Comparison of ENCODE assay signal across 30 cellular contexts in the genomic region with DNA sequence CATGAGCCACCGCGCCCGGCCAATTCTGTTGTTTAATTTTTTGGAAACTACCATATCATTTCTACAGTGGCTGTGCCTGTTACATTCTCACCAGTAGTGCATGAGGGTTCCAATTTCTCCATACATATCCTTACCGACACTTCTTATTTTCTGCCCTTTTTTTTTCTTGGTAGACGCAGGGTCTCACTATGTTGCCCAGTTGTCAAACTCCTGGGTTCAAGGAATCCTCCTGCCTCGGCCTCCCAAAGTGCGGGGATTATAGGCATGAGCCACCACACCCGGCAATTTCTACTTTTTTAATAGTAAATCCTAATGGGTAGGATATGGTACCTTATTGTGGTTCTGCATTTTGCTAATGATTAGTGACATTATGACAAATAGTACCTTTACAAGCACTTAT. TPM values are rescaled to one million over a fixed set of nuclear protein-coding genes. Genes with fewer than 3 reads are reported as not detected.
"Had no signal": no experiment of that assay in that cellular context is flagged by ENCODE, and none has a peak within 500 bp of the region (broad histone marks: within the 10 kb centered on the region; RNA-seq: fewer than 3 reads in every experiment).

No MANE protein-coding gene starts in this region.

- H3K27ac ChIP-seq: adrenal gland, body of pancreas, epithelial cell of prostate, esophagus squamous epithelium, gastroesophageal sphincter had no signal

- H3K27me3 ChIP-seq: adrenal gland, body of pancreas, esophagus squamous epithelium, gastroesophageal sphincter had no signal

- H3K27ac Mint-ChIP-seq: activated CD4-positive, alpha-beta memory T cell treated with anti-CD3 and anti-CD28 coated beads, Interleukin-2, amount 10 ng/mL, durations not matched to agents 7 days and 5 days; activated CD4-positive, alpha-beta T cell treated with anti-CD3 and anti-CD28 coated beads, Interleukin-2, amount 10 ng/mL, durations not matched to agents 7 days and 5 days; activated naive CD4-positive, alpha-beta T cell treated with anti-CD3 and anti-CD28 coated beads, Interleukin-2, amount 10 ng/mL, durations not matched to agents 7 days and 5 days; activated naive CD8-positive, alpha-beta T cell treated with anti-CD3 and anti-CD28 coated beads for 36 hours; activated naive CD8-positive, alpha-beta T cell treated with anti-CD3 and anti-CD28 coated beads, Interleukin-2, amount 50 U/mL, for 24 hours; activated T-cell treated with anti-CD3 and anti-CD28 coated beads, Interleukin-2, amount 50 U/mL, for 24 hours; activated T-cell treated with anti-CD3 and anti-CD28 coated beads, Interleukin-2, amount 50 U/mL, for 72 hours; effector memory CD8-positive, alpha-beta T cell had no signal

- H3K4me3 ChIP-seq: adrenal gland, body of pancreas, esophagus squamous epithelium, gastroesophageal sphincter had no signal

- H3K27me3 Mint-ChIP-seq: activated CD4-positive, alpha-beta memory T cell treated with anti-CD3 and anti-CD28 coated beads, Interleukin-2, amount 10 ng/mL, durations not matched to agents 7 days and 5 days; activated CD4-positive, alpha-beta T cell treated with anti-CD3 and anti-CD28 coated beads, Interleukin-2, amount 10 ng/mL, durations not matched to agents 7 days and 5 days; activated naive CD4-positive, alpha-beta T cell treated with anti-CD3 and anti-CD28 coated beads, Interleukin-2, amount 10 ng/mL, durations not matched to agents 7 days and 5 days; activated naive CD8-positive, alpha-beta T cell treated with anti-CD3 and anti-CD28 coated beads for 36 hours; activated naive CD8-positive, alpha-beta T cell treated with anti-CD3 and anti-CD28 coated beads, Interleukin-2, amount 50 U/mL, for 24 hours; activated T-cell treated with anti-CD3 and anti-CD28 coated beads, Interleukin-2, amount 50 U/mL, for 24 hours; effector memory CD8-positive, alpha-beta T cell had no signal

- H3K9me3 ChIP-seq: adrenal gland, body of pancreas, esophagus squamous epithelium, gastroesophageal sphincter had no signal

- H3K4me1 ChIP-seq: adrenal gland, body of pancreas, esophagus squamous epithelium, gastroesophageal sphincter had no signal

- H3K36me3 Mint-ChIP-seq: activated naive CD8-positive, alpha-beta T cell treated with anti-CD3 and anti-CD28 coated beads for 36 hours had no signal

- ATAC-seq: activated naive CD8-positive, alpha-beta T cell treated with anti-CD3 and anti-CD28 coated beads, Interleukin-2, amount 50 U/mL, for 24 hours; activated T-cell treated with anti-CD3 and anti-CD28 coated beads, Interleukin-2, amount 50 U/mL, for 72 hours; body of pancreas; effector memory CD8-positive, alpha-beta T cell; gastroesophageal sphincter had no signal

- H3K9me3 Mint-ChIP-seq: activated CD4-positive, alpha-beta memory T cell treated with anti-CD3 and anti-CD28 coated beads, Interleukin-2, amount 10 ng/mL, durations not matched to agents 7 days and 5 days; activated CD4-positive, alpha-beta T cell treated with anti-CD3 and anti-CD28 coated beads, Interleukin-2, amount 10 ng/mL, durations not matched to agents 7 days and 5 days; activated naive CD4-positive, alpha-beta T cell treated with anti-CD3 and anti-CD28 coated beads, Interleukin-2, amount 10 ng/mL, durations not matched to agents 7 days and 5 days; activated naive CD8-positive, alpha-beta T cell treated with anti-CD3 and anti-CD28 coated beads for 36 hours; activated naive CD8-positive, alpha-beta T cell treated with anti-CD3 and anti-CD28 coated beads, Interleukin-2, amount 50 U/mL, for 24 hours; activated T-cell treated with anti-CD3 and anti-CD28 coated beads, Interleukin-2, amount 50 U/mL, for 24 hours; activated T-cell treated with anti-CD3 and anti-CD28 coated beads, Interleukin-2, amount 50 U/mL, for 72 hours; effector memory CD8-positive, alpha-beta T cell had no signal

- DNase-seq: activated CD4-positive, alpha-beta memory T cell treated with anti-CD3 and anti-CD28 coated beads, Interleukin-2, amount 10 ng/mL, durations not matched to agents 7 days and 5 days; activated CD4-positive, alpha-beta T cell treated with anti-CD3 and anti-CD28 coated beads for 1 hour; activated CD4-positive, alpha-beta T cell treated with anti-CD3 and anti-CD28 coated beads for 4 hours; activated CD4-positive, alpha-beta T cell treated with anti-CD3 and anti-CD28 coated beads, Interleukin-2, amount 10 ng/mL, durations not matched to agents 7 days and 5 days; activated CD4-positive, alpha-beta T cell treated with anti-CD3 and anti-CD28 coated beads, Interleukin-2, amount 50 U/mL, for 4 hours; activated CD8-positive, alpha-beta memory T cell treated with anti-CD3 and anti-CD28 coated beads, Interleukin-2, amount 50 U/mL, for 48 hours; activated gamma-delta T cell; activated naive CD4-positive, alpha-beta T cell; activated naive CD4-positive, alpha-beta T cell treated with anti-CD3 and anti-CD28 coated beads, Interleukin-2, amount 10 ng/mL, durations not matched to agents 7 days and 5 days; activated naive CD8-positive, alpha-beta T cell treated with anti-CD3 and anti-CD28 coated beads for 36 hours; activated naive CD8-positive, alpha-beta T cell treated with anti-CD3 and anti-CD28 coated beads, Interleukin-2, amount 50 U/mL, for 24 hours; activated T-cell treated with anti-CD3 and anti-CD28 coated beads for 4 hours; activated T-cell treated with anti-CD3 and anti-CD28 coated beads, Interleukin-2, amount 50 U/mL, for 24 hours; activated T-cell treated with anti-CD3 and anti-CD28 coated beads, Interleukin-2, amount 50 U/mL, for 72 hours; adrenal gland; amygdala; body of pancreas; caudate nucleus; cortex of kidney; dermis blood vessel endothelial cell; effector CD4-positive, alpha-beta T cell; effector memory CD8-positive, alpha-beta T cell; esophagus squamous epithelium; foreskin melanocyte; head of caudate nucleus; T-helper 2 cell had no signal

- H3K4me3 Mint-ChIP-seq: activated CD4-positive, alpha-beta memory T cell treated with anti-CD3 and anti-CD28 coated beads, Interleukin-2, amount 10 ng/mL, durations not matched to agents 7 days and 5 days; activated CD4-positive, alpha-beta T cell treated with anti-CD3 and anti-CD28 coated beads, Interleukin-2, amount 10 ng/mL, durations not matched to agents 7 days and 5 days; activated naive CD4-positive, alpha-beta T cell treated with anti-CD3 and anti-CD28 coated beads, Interleukin-2, amount 10 ng/mL, durations not matched to agents 7 days and 5 days; activated naive CD8-positive, alpha-beta T cell treated with anti-CD3 and anti-CD28 coated beads for 36 hours; activated naive CD8-positive, alpha-beta T cell treated with anti-CD3 and anti-CD28 coated beads, Interleukin-2, amount 50 U/mL, for 24 hours; activated T-cell treated with anti-CD3 and anti-CD28 coated beads, Interleukin-2, amount 50 U/mL, for 24 hours; activated T-cell treated with anti-CD3 and anti-CD28 coated beads, Interleukin-2, amount 50 U/mL, for 72 hours; effector memory CD8-positive, alpha-beta T cell had no signal

RNA-seq across cellular contexts. Expression of gene AMIGO3, which starts 9.6 kb away (rescaled TPM):
- total RNA-seq: activated naive CD8-positive, alpha-beta T cell treated with anti-CD3 and anti-CD28 coated beads for 36 hours; aorta; endothelial cell of umbilical vein had no signal
